Comparison of ENCODE assay signal across 1 cellular context in the genomic region with DNA sequence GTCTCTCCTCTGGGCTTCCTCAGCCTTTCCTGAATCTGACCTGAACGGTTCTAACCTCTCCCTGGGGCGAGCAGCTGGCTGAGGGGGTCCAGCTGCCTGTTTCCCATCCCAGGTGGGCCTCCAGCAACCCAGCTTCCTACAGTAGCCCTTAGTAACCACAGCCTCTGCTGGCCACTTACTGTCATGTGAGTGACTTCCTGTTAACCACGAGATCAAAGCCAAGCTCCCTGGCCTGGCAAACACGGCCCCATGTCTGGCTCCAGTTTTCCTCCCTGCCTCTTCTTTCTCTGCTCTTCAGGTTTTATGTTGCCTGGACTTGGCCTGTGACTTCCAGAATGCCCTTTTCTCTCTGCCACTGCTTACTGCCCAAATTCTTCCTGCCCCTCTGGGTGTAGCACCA.
TF ChIP-seq lines count a peak whose summit lies in the region.

No MANE protein-coding gene starts in this region.

TF ChIP-seq in HepG2, 621 proteins besides CTCF, POLR2A, EP300 and RAD21 (continued from another document and continues in another):
- TF ChIP-seq, protein P1, sequence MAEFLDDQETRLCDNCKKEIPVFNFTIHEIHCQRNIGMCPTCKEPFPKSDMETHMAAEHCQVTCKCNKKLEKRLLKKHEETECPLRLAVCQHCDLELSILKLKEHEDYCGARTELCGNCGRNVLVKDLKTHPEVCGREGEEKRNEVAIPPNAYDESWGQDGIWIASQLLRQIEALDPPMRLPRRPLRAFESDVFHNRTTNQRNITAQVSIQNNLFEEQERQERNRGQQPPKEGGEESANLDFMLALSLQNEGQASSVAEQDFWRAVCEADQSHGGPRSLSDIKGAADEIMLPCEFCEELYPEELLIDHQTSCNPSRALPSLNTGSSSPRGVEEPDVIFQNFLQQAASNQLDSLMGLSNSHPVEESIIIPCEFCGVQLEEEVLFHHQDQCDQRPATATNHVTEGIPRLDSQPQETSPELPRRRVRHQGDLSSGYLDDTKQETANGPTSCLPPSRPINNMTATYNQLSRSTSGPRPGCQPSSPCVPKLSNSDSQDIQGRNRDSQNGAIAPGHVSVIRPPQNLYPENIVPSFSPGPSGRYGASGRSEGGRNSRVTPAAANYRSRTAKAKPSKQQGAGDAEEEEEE (CRISPR knock-in tag; IDR thresholded peaks at IDR 0.05; ENCODE audit: borderline replicate concordance) = no peak
- TF ChIP-seq FIP1L1 (IDR thresholded peaks at IDR 0.05; ENCODE audit: borderline replicate concordance, insufficient read depth, low read depth, low read length) = no peak
- TF ChIP-seq, protein P2, sequence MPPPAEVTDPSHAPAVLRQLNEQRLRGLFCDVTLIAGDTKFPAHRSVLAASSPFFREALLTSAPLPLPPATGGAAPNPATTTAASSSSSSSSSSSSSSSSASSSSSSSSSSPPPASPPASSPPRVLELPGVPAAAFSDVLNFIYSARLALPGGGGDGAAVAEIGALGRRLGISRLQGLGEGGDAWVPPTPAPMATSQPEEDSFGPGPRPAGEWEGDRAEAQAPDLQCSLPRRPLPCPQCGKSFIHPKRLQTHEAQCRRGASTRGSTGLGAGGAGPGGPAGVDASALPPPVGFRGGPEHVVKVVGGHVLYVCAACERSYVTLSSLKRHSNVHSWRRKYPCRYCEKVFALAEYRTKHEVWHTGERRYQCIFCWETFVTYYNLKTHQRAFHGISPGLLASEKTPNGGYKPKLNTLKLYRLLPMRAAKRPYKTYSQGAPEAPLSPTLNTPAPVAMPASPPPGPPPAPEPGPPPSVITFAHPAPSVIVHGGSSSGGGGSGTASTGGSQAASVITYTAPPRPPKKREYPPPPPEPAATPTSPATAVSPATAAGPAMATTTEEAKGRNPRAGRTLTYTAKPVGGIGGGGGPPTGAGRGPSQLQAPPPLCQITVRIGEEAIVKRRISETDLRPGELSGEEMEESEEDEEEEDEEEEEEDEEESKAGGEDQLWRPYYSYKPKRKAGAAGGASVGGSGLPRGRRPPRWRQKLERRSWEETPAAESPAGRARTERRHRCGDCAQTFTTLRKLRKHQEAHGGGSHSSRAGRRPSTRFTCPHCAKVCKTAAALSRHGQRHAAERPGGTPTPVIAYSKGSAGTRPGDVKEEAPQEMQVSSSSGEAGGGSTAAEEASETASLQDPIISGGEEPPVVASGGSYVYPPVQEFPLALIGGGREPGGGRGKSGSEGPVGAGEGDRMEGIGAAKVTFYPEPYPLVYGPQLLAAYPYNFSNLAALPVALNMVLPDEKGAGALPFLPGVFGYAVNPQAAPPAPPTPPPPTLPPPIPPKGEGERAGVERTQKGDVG (CRISPR knock-in tag; IDR thresholded peaks at IDR 0.05; ENCODE audit: borderline replicate concordance) = no peak
- TF ChIP-seq, protein P3, sequence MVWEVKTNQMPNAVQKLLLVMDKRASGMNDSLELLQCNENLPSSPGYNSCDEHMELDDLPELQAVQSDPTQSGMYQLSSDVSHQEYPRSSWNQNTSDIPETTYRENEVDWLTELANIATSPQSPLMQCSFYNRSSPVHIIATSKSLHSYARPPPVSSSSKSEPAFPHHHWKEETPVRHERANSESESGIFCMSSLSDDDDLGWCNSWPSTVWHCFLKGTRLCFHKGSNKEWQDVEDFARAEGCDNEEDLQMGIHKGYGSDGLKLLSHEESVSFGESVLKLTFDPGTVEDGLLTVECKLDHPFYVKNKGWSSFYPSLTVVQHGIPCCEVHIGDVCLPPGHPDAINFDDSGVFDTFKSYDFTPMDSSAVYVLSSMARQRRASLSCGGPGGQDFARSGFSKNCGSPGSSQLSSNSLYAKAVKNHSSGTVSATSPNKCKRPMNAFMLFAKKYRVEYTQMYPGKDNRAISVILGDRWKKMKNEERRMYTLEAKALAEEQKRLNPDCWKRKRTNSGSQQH (CRISPR knock-in tag; IDR thresholded peaks at IDR 0.05; ENCODE audit: low read depth) = no peak
- TF ChIP-seq XRCC5 (optimal IDR thresholded peaks at IDR 0.05; ENCODE audit: low read length) = no peak
- TF ChIP-seq, protein P4, sequence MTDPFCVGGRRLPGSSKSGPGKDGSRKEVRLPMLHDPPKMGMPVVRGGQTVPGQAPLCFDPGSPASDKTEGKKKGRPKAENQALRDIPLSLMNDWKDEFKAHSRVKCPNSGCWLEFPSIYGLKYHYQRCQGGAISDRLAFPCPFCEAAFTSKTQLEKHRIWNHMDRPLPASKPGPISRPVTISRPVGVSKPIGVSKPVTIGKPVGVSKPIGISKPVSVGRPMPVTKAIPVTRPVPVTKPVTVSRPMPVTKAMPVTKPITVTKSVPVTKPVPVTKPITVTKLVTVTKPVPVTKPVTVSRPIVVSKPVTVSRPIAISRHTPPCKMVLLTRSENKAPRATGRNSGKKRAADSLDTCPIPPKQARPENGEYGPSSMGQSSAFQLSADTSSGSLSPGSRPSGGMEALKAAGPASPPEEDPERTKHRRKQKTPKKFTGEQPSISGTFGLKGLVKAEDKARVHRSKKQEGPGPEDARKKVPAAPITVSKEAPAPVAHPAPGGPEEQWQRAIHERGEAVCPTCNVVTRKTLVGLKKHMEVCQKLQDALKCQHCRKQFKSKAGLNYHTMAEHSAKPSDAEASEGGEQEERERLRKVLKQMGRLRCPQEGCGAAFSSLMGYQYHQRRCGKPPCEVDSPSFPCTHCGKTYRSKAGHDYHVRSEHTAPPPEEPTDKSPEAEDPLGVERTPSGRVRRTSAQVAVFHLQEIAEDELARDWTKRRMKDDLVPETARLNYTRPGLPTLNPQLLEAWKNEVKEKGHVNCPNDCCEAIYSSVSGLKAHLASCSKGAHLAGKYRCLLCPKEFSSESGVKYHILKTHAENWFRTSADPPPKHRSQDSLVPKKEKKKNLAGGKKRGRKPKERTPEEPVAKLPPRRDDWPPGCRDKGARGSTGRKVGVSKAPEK (CRISPR knock-in tag; IDR thresholded peaks at IDR 0.05; ENCODE audit: borderline replicate concordance) = no peak
- TF ChIP-seq ZNF891 (CRISPR knock-in tag; IDR thresholded peaks at IDR 0.05) = no peak
- TF ChIP-seq ZNF382 (CRISPR knock-in tag; IDR thresholded peaks at IDR 0.05; ENCODE audit: borderline replicate concordance) = no peak
- TF ChIP-seq SCMH1 (CRISPR knock-in tag; IDR thresholded peaks at IDR 0.05; ENCODE audit: borderline replicate concordance) = no peak
- no peak for TF ChIP-seq ZNF746 (CRISPR knock-in tag; IDR thresholded peaks at IDR 0.05)
- TF ChIP-seq TBX3 (IDR thresholded peaks at IDR 0.05; ENCODE audit: borderline replicate concordance) = no peak
- TF ChIP-seq DPF2 (CRISPR knock-in tag; IDR thresholded peaks at IDR 0.05; ENCODE audit: borderline replicate concordance, low read depth) = no peak
- TF ChIP-seq, protein P5, sequence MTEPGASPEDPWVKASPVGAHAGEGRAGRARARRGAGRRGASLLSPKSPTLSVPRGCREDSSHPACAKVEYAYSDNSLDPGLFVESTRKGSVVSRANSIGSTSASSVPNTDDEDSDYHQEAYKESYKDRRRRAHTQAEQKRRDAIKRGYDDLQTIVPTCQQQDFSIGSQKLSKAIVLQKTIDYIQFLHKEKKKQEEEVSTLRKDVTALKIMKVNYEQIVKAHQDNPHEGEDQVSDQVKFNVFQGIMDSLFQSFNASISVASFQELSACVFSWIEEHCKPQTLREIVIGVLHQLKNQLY (CRISPR knock-in tag; IDR thresholded peaks at IDR 0.05) = no peak
- no peak for TF ChIP-seq MBNL3 (CRISPR knock-in tag; conservative IDR thresholded peaks at IDR 0.05)
- TF ChIP-seq ZFY (CRISPR knock-in tag; IDR thresholded peaks at IDR 0.05) = peak; percentile 41; the same call in 1 of the 2 replicates
- TF ChIP-seq, protein P6, sequence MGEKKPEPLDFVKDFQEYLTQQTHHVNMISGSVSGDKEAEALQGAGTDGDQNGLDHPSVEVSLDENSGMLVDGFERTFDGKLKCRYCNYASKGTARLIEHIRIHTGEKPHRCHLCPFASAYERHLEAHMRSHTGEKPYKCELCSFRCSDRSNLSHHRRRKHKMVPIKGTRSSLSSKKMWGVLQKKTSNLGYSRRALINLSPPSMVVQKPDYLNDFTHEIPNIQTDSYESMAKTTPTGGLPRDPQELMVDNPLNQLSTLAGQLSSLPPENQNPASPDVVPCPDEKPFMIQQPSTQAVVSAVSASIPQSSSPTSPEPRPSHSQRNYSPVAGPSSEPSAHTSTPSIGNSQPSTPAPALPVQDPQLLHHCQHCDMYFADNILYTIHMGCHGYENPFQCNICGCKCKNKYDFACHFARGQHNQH (CRISPR knock-in tag; IDR thresholded peaks at IDR 0.05) = peak; percentile 48; the same call in 1 of the 2 replicates
- no peak for TF ChIP-seq NFE2L2 (IDR thresholded peaks at IDR 0.05; ENCODE audit: low read length)
- TF ChIP-seq, protein P7, sequence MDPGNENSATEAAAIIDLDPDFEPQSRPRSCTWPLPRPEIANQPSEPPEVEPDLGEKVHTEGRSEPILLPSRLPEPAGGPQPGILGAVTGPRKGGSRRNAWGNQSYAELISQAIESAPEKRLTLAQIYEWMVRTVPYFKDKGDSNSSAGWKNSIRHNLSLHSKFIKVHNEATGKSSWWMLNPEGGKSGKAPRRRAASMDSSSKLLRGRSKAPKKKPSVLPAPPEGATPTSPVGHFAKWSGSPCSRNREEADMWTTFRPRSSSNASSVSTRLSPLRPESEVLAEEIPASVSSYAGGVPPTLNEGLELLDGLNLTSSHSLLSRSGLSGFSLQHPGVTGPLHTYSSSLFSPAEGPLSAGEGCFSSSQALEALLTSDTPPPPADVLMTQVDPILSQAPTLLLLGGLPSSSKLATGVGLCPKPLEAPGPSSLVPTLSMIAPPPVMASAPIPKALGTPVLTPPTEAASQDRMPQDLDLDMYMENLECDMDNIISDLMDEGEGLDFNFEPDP (CRISPR knock-in tag; conservative IDR thresholded peaks at IDR 0.05) = no peak
- no peak for TF ChIP-seq ZNF33A (CRISPR knock-in tag; IDR thresholded peaks at IDR 0.05; ENCODE audit: borderline replicate concordance)
- no peak for TF ChIP-seq AGO2 (optimal IDR thresholded peaks at IDR 0.05; ENCODE audit: low read depth, low read length)
- TF ChIP-seq NFYB (CRISPR knock-in tag; IDR thresholded peaks at IDR 0.05) = no peak
- TF ChIP-seq ZNF816 (CRISPR knock-in tag; IDR thresholded peaks at IDR 0.05; ENCODE audit: borderline replicate concordance) = no peak
- TF ChIP-seq CEBPB (IDR thresholded peaks at IDR 0.05; ENCODE audit: borderline replicate concordance, low read depth, low read length) = no peak
- no peak for TF ChIP-seq SOX6 (IDR thresholded peaks at IDR 0.05)
- TF ChIP-seq SOX6 (CRISPR knock-in tag; IDR thresholded peaks at IDR 0.05) = no peak
- no peak for TF ChIP-seq ZNF788 (CRISPR knock-in tag; IDR thresholded peaks at IDR 0.05; ENCODE audit: borderline replicate concordance)
- TF ChIP-seq ZNF17 (CRISPR knock-in tag; IDR thresholded peaks at IDR 0.05) = no peak
- TF ChIP-seq ZNF12 (CRISPR knock-in tag; IDR thresholded peaks at IDR 0.05) = no peak
- no peak for TF ChIP-seq HNRNPH1 (optimal IDR thresholded peaks at IDR 0.05; ENCODE audit: low read depth, low read length)
- TF ChIP-seq, protein P8, sequence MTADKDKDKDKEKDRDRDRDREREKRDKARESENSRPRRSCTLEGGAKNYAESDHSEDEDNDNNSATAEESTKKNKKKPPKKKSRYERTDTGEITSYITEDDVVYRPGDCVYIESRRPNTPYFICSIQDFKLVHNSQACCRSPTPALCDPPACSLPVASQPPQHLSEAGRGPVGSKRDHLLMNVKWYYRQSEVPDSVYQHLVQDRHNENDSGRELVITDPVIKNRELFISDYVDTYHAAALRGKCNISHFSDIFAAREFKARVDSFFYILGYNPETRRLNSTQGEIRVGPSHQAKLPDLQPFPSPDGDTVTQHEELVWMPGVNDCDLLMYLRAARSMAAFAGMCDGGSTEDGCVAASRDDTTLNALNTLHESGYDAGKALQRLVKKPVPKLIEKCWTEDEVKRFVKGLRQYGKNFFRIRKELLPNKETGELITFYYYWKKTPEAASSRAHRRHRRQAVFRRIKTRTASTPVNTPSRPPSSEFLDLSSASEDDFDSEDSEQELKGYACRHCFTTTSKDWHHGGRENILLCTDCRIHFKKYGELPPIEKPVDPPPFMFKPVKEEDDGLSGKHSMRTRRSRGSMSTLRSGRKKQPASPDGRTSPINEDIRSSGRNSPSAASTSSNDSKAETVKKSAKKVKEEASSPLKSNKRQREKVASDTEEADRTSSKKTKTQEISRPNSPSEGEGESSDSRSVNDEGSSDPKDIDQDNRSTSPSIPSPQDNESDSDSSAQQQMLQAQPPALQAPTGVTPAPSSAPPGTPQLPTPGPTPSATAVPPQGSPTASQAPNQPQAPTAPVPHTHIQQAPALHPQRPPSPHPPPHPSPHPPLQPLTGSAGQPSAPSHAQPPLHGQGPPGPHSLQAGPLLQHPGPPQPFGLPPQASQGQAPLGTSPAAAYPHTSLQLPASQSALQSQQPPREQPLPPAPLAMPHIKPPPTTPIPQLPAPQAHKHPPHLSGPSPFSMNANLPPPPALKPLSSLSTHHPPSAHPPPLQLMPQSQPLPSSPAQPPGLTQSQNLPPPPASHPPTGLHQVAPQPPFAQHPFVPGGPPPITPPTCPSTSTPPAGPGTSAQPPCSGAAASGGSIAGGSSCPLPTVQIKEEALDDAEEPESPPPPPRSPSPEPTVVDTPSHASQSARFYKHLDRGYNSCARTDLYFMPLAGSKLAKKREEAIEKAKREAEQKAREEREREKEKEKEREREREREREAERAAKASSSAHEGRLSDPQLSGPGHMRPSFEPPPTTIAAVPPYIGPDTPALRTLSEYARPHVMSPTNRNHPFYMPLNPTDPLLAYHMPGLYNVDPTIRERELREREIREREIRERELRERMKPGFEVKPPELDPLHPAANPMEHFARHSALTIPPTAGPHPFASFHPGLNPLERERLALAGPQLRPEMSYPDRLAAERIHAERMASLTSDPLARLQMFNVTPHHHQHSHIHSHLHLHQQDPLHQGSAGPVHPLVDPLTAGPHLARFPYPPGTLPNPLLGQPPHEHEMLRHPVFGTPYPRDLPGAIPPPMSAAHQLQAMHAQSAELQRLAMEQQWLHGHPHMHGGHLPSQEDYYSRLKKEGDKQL (CRISPR knock-in tag; IDR thresholded peaks at IDR 0.05; ENCODE audit: low read depth) = no peak
- TF ChIP-seq, protein P9, sequence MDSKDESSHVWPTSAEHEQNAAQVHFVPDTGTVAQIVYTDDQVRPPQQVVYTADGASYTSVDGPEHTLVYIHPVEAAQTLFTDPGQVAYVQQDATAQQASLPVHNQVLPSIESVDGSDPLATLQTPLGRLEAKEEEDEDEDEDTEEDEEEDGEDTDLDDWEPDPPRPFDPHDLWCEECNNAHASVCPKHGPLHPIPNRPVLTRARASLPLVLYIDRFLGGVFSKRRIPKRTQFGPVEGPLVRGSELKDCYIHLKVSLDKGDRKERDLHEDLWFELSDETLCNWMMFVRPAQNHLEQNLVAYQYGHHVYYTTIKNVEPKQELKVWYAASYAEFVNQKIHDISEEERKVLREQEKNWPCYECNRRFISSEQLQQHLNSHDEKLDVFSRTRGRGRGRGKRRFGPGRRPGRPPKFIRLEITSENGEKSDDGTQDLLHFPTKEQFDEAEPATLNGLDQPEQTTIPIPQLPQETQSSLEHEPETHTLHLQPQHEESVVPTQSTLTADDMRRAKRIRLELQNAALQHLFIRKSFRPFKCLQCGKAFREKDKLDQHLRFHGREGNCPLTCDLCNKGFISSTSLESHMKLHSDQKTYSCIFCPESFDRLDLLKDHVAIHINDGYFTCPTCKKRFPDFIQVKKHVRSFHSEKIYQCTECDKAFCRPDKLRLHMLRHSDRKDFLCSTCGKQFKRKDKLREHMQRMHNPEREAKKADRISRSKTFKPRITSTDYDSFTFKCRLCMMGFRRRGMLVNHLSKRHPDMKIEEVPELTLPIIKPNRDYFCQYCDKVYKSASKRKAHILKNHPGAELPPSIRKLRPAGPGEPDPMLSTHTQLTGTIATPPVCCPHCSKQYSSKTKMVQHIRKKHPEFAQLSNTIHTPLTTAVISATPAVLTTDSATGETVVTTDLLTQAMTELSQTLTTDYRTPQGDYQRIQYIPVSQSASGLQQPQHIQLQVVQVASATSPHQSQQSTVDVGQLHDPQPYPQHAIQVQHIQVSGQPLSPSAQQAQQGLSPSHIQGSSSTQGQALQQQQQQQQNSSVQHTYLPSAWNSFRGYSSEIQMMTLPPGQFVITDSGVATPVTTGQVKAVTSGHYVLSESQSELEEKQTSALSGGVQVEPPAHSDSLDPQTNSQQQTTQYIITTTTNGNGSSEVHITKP (CRISPR knock-in tag; IDR thresholded peaks at IDR 0.05; ENCODE audit: low read depth) = no peak
